In genomic region chr5:41893074-41893851, GRCh38 we compare ENCODE assay signal across 16 cellular contexts. TPM values are rescaled to one million over a fixed set of nuclear protein-coding genes. Genes with fewer than 3 reads are reported as not detected.
A peak's percentile ranks its signal among the peaks of the same experiment; 100 is the strongest.
DNase-seq lines count a peak whose midpoint lies in the region; ATAC-seq, FAIRE-seq and TF ChIP-seq lines count a peak whose summit lies in the region.
"Had no signal": no experiment of that assay in that cellular context is flagged by ENCODE, and none has a peak within 500 bp of the region (broad histone marks: within the 10 kb centered on the region; RNA-seq: fewer than 3 reads in every experiment).

No MANE protein-coding gene starts in this region.

- CTCF ChIA-PET in A673 (lab: Charles Lee): no interaction called here

- no peaks in the 10 kb centered on the region for H3K9me3 ChIP-seq in A673 (ENCODE audit: low read depth, low read length, poor library complexity, severe bottlenecking)

- no peak overlapping the region for H3K27ac ChIP-seq in A673 (ENCODE audit: low read depth, low read length, poor library complexity, severe bottlenecking)
- H3K27ac ChIP-seq: GM23248, SK-N-MC had no signal

- H3K4me3 ChIP-seq in A673 (ENCODE audit: low read depth, low read length, poor library complexity, severe bottlenecking): no peak overlapping the region
- H3K4me3 ChIP-seq: GM23248, SK-N-MC had no signal

- no peaks in the 10 kb centered on the region for H3K27me3 ChIP-seq in A673 (replicated peaks; ENCODE audit: insufficient read depth, low read depth, low read length, poor library complexity)

- ATAC-seq in GM18502 (IDR thresholded peaks at IDR 0.05; ENCODE audit: poor library complexity, unreplicated experiment) (peak; percentile 67), GM19438 (IDR thresholded peaks at IDR 0.05; ENCODE audit: low read depth, unreplicated experiment) (peak; percentile 60), HG02884 (IDR thresholded peaks at IDR 0.05; ENCODE audit: unreplicated experiment) (peak; percentile 44), left lobe of liver (no peak)
- ATAC-seq: CD8-positive, alpha-beta T cell had no signal

- intact Hi-C loops in A673 (cut with micrococcal nuclease; ENCODE audit: unreplicated experiment): no loop called here

- H3K4me1 ChIP-seq in A673 (ENCODE audit: insufficient read depth, low read length, poor library complexity, severe bottlenecking): no peaks in the 10 kb centered on the region

- TF ChIP-seq CTCF in A673 (conservative IDR thresholded peaks at IDR 0.05; ENCODE audit: low read depth, low read length): no peak

- POLR2A ChIA-PET in A673 (lab: Charles Lee; ENCODE audit: low non-redundant PET): no interaction called here

- BruUV-seq in A673 (replicated peaks; lab: Mats Ljungman, UMichigan): no TSS peak

- no peaks in the 10 kb centered on the region for H3K36me3 ChIP-seq in A673 (ENCODE audit: insufficient read depth, low read length, poor library complexity, severe bottlenecking)

- FAIRE-seq in RCC 7860 (lab: Jason Lieb, UNC): peak; percentile 25

- DNase-seq in RCC 7860 (ENCODE audit: low spot score) (no peak), left lobe of liver (ENCODE audit: low spot score) (no peak), NCI-H1930 (lab: John Stamatoyannopoulos, UW) (no peak), A673 (ENCODE audit: low spot score) (no peak), HCEC 1CT (no peak)
- DNase-seq: activated CD4-positive, alpha-beta T cell treated with anti-CD3 and anti-CD28 coated beads, Interleukin-2, amount 50 U/mL, for 48 hours; CD8-positive, alpha-beta T cell; cortex of kidney; GM23248; midbrain; NCI-H774; stimulated activated CD4-positive, alpha-beta T cell treated with anti-CD3 and anti-CD28 coated beads, Interleukin-4, amount 100 ng/mL, for 1 hour had no signal

RNA-seq across cellular contexts. Expression of gene RIMOC1, which starts 10.9 kb away (rescaled TPM):
- total RNA-seq in left lobe of liver: 10.6 TPM
- total RNA-seq in A673 (2021): 43.4 and 48.3 TPM in 2 replicates

RNA-seq across cellular contexts. Expression of gene OXCT1, which starts 23.0 kb away (rescaled TPM):
- 0.75 TPM for total RNA-seq in left lobe of liver
- 48.4 and 49.8 TPM in 2 replicates for total RNA-seq in A673 (2021)

RNA-seq across cellular contexts. Expression of gene FBXO4, which starts 31.8 kb away (rescaled TPM):
- total RNA-seq in left lobe of liver (5.6 TPM), A673 (2021) (9.6 and 12.6 TPM in 2 replicates)

Comparison
In these comparisons a context has a peak if more than half of its experiments do, and no peak if none do; other contexts are left out.
1. RNA of gene OXCT1, which starts 23.0 kb away (total RNA-seq): 48.4 to 49.8 TPM in A673; 0.75 TPM in left lobe of liver (single experiment); every median in the first group is over 10 times any median in the second.